17 cellular contexts compared by ENCODE assay signal in genomic region chr1:101282314-101283087, GRCh38. TPM values are rescaled to one million over a fixed set of nuclear protein-coding genes. Genes with fewer than 3 reads are reported as not detected.
DNase-seq lines count a peak whose midpoint lies in the region; ATAC-seq, FAIRE-seq and TF ChIP-seq lines count a peak whose summit lies in the region.
"Had no signal": no experiment of that assay in that cellular context is flagged by ENCODE, and none has a peak within 500 bp of the region (broad histone marks: within the 10 kb centered on the region; RNA-seq: fewer than 3 reads in every experiment).

No MANE protein-coding gene starts in this region.

- POLR2A ChIA-PET in HepG2 (lab: Yijun Ruan, JAX) (no interaction called here), PC-9 (lab: Charles Lee; ENCODE audit: unreplicated experiment) (no interaction called here)

- H4K20me1 ChIP-seq in HepG2 (ENCODE audit: insufficient read depth, low read length) (no peaks in the 10 kb centered on the region), PC-9 (ENCODE audit: insufficient read depth) (no peaks in the 10 kb centered on the region)

- H3K4me1 Mint-ChIP-seq in activated naive CD8-positive, alpha-beta T cell (ENCODE audit: low read depth) = peaks cover 94% of the 10 kb centered on the region

- H3K27me3 Mint-ChIP-seq in activated naive CD8-positive, alpha-beta T cell = no peaks in the 10 kb centered on the region
- H3K27me3 Mint-ChIP-seq: B cell had no signal

- BruUV-seq in HepG2 (replicated peaks; lab: Mats Ljungman, UMichigan) (no TSS peak), PC-9 (replicated peaks; lab: Mats Ljungman, UMichigan) (no TSS peak)

- TF ChIP-seq EP300 in HepG2 (IDR thresholded peaks at IDR 0.05; ENCODE audit: low read depth in 2 of 2, low read length in 2 of 2) = no peak
- no peak for TF ChIP-seq EP300 in HepG2 (CRISPR knock-in tag; IDR thresholded peaks at IDR 0.05; ENCODE audit: borderline replicate concordance)

- H3K79me2 ChIP-seq in HepG2 (ENCODE audit: insufficient read depth, low read length) = no peaks in the 10 kb centered on the region
- no peaks in the 10 kb centered on the region for H3K79me2 ChIP-seq in PC-9 (ENCODE audit: low read depth)

- H3K27me3 ChIP-seq in HepG2 (ENCODE audit: control insufficient read depth in 1 of 2, insufficient read depth in 2 of 2, low read length in 2 of 2) (no peaks in the 10 kb centered on the region; a peak in 1 of 5 replicates), right lobe of liver (no peaks in the 10 kb centered on the region), PC-9 (ENCODE audit: insufficient read depth, low read depth) (no peaks in the 10 kb centered on the region), uterus (no peaks in the 10 kb centered on the region)
- H3K27me3 ChIP-seq: ascending aorta, SJSA1 had no signal

- H2AFZ ChIP-seq in HepG2 (ENCODE audit: low read length) (no peak overlapping the region), PC-9 (no peak overlapping the region)

- H3K9me2 ChIP-seq in PC-9 (ENCODE audit: insufficient read depth) = no peaks in the 10 kb centered on the region

- H3K9ac ChIP-seq in HepG2 (ENCODE audit: insufficient read depth, low read depth, low read length) = no peak overlapping the region

- peak overlapping the region; percentile 55 for H3K4me2 ChIP-seq in HepG2 (ENCODE audit: low read depth, low read length)
- no peak overlapping the region for H3K4me2 ChIP-seq in PC-9

- H3K36me3 Mint-ChIP-seq in activated naive CD8-positive, alpha-beta T cell = peaks cover 5% of the 10 kb centered on the region

- no peak for TF ChIP-seq RAD21 in HepG2 (CRISPR knock-in tag; IDR thresholded peaks at IDR 0.05)

- intact Hi-C loops in HepG2 (cut with micrococcal nuclease; ENCODE audit: unreplicated experiment) = no loop called here
- intact Hi-C loops in right lobe of liver (cut with DNase I) = no loop called here
- intact Hi-C loops in PC-9 (cut with micrococcal nuclease; ENCODE audit: unreplicated experiment) = no loop called here
- intact Hi-C loops in uterus (cut with DNase I; ENCODE audit: low total_unique reads) = loop anchor here (10.0 kb wide), 1 partner anchor 348 kb away; no protein-coding TSS in a partner anchor

- no peak for FAIRE-seq in HepG2 (lab: Jason Lieb, UNC)
- FAIRE-seq: keratinocyte had no signal

- DNase-seq in HepG2 (ENCODE audit: low spot score) (no peak), right lobe of liver (no peak), fibroblast of pulmonary artery (ENCODE audit: low read depth) (peak; percentile 61), PC-9 (no peak), NCI-H187 (lab: John Stamatoyannopoulos, UW) (no peak), uterus (no peak)
- DNase-seq: activated CD8-positive, alpha-beta memory T cell treated with anti-CD3 and anti-CD28 coated beads, Interleukin-2, amount 10 ng/mL, durations not matched to agents 7 days and 5 days; effector CD4-positive, alpha-beta T cell; HCEC 1CT; posterior cingulate gyrus; tibial artery had no signal

- H3K9me3 ChIP-seq in HepG2 (ENCODE audit: low read length) (no peaks in the 10 kb centered on the region), right lobe of liver (no peaks in the 10 kb centered on the region), PC-9 (ENCODE audit: insufficient read depth, low read depth) (no peaks in the 10 kb centered on the region), uterus (no peaks in the 10 kb centered on the region)
- H3K9me3 ChIP-seq: ascending aorta, tibial artery had no signal

- H3K27ac ChIP-seq in HepG2 (ENCODE audit: extremely low read length, insufficient read depth, low read length) (no peak overlapping the region), right lobe of liver (no peak overlapping the region), PC-9 (no peak overlapping the region), uterus (no peak overlapping the region)
- H3K27ac ChIP-seq: ascending aorta, SJSA1, tibial artery had no signal

- no peaks in the 10 kb centered on the region for H3K9me3 Mint-ChIP-seq in activated naive CD8-positive, alpha-beta T cell (ENCODE audit: low read depth)

- peak overlapping the region; percentile 33 for H3K4me3 Mint-ChIP-seq in activated naive CD8-positive, alpha-beta T cell
- H3K4me3 Mint-ChIP-seq: activated CD8-positive, alpha-beta memory T cell treated with anti-CD3 and anti-CD28 coated beads, Interleukin-2, amount 10 ng/mL, durations not matched to agents 7 days and 5 days; B cell had no signal

- H3K4me1 ChIP-seq in HepG2 (ENCODE audit: insufficient read depth, low read length) = peaks cover 22% of the 10 kb centered on the region
- H3K4me1 ChIP-seq in right lobe of liver = no peaks in the 10 kb centered on the region
- H3K4me1 ChIP-seq in PC-9 (replicated peaks; ENCODE audit: insufficient read depth) = no peaks in the 10 kb centered on the region
- no peaks in the 10 kb centered on the region for H3K4me1 ChIP-seq in uterus
- H3K4me1 ChIP-seq: ascending aorta, SJSA1, tibial artery had no signal

- 26% methylated on average over 10 of the region's 10 CpGs for WGBS in HepG2 (ENCODE audit: low lambda C conversion rate)
- WGBS in right lobe of liver (ENCODE audit: insufficient coverage, low coverage, low lambda C conversion rate, missing lambda C conversion rate) = 73% methylated on average over 9 of the region's 10 CpGs

- no peak overlapping the region for H3K4me3 ChIP-seq in HepG2 (replicated peaks in 1 of 3; ENCODE audit: insufficient read depth in 1 of 3, low read depth in 2 of 3, low read length in 3 of 3)
- no peak overlapping the region for H3K4me3 ChIP-seq in right lobe of liver
- H3K4me3 ChIP-seq in fibroblast of pulmonary artery (replicated peaks; ENCODE audit: low read depth, low read length) = no peak overlapping the region
- H3K4me3 ChIP-seq in PC-9 = no peak overlapping the region
- H3K4me3 ChIP-seq in uterus = no peak overlapping the region
- H3K4me3 ChIP-seq: ascending aorta, SJSA1, tibial artery had no signal

- in situ Hi-C loops in HepG2 (cut with HindIII; ENCODE audit: extremely low pct_ligation_motif_present, low pct_unique_long_range_greater_than_20kb) = no loop called here

- TF ChIP-seq POLR2A in HepG2 (IDR thresholded peaks at IDR 0.05; ENCODE audit: insufficient read depth in 1 of 2, low read depth in 2 of 2, low read length in 2 of 2) (no peak), right lobe of liver (IDR thresholded peaks at IDR 0.05) (no peak), uterus (IDR thresholded peaks at IDR 0.05) (no peak)

- TF ChIP-seq CTCF in HepG2 (CRISPR knock-in tag; IDR thresholded peaks at IDR 0.05) (no peak), right lobe of liver (IDR thresholded peaks at IDR 0.05) (no peak), fibroblast of pulmonary artery (IDR thresholded peaks at IDR 0.05; ENCODE audit: low read length, missing control alignments) (no peak), PC-9 (conservative IDR thresholded peaks at IDR 0.05) (no peak), uterus (IDR thresholded peaks at IDR 0.05) (no peak)

- CTCF ChIA-PET in HepG2 (lab: Yijun Ruan, JAX; ENCODE audit: low intra/inter-chr PET ratio, low total read pairs) = no interaction called here
- CTCF ChIA-PET in PC-9 (lab: Charles Lee) = no interaction called here

- H3K36me3 ChIP-seq in HepG2 (replicated peaks in 1 of 2; ENCODE audit: control insufficient read depth in 1 of 2, insufficient read depth in 2 of 2, low read length in 2 of 2) (no peaks in the 10 kb centered on the region; a peak in 1 of 5 replicates), right lobe of liver (no peaks in the 10 kb centered on the region), PC-9 (ENCODE audit: low read depth) (no peaks in the 10 kb centered on the region), uterus (no peaks in the 10 kb centered on the region)
- H3K36me3 ChIP-seq: ascending aorta, SJSA1, tibial artery had no signal

- peak overlapping the region; percentile 19 for H3K27ac Mint-ChIP-seq in activated naive CD8-positive, alpha-beta T cell
- H3K27ac Mint-ChIP-seq: activated CD8-positive, alpha-beta memory T cell treated with anti-CD3 and anti-CD28 coated beads, Interleukin-2, amount 10 ng/mL, durations not matched to agents 7 days and 5 days had no signal

- peak; percentile 68 for ATAC-seq in HepG2
- no peak for ATAC-seq in right lobe of liver
- no peak for ATAC-seq in HG02840 (IDR thresholded peaks at IDR 0.05; ENCODE audit: low FRiP score, unreplicated experiment)
- ATAC-seq: activated CD8-positive, alpha-beta memory T cell treated with anti-CD3 and anti-CD28 coated beads, Interleukin-2, amount 10 ng/mL, durations not matched to agents 7 days and 5 days had no signal

- no peaks in the 10 kb centered on the region for H3F3A ChIP-seq in PC-9 (ENCODE audit: insufficient read depth, low read depth)

TF ChIP-seq in HepG2, 621 proteins besides CTCF, POLR2A, EP300 and RAD21:
- TF ChIP-seq ZNF850 (CRISPR knock-in tag; conservative IDR thresholded peaks at IDR 0.05) (no peak), CEBPB (IDR thresholded peaks at IDR 0.05; ENCODE audit: borderline replicate concordance, low read depth, low read length) (0 out of 2 replicates have a peak, but pooled peaks have one; percentile 27)

RNA-seq across cellular contexts. Expression of gene S1PR1, which starts 45.7 kb away (rescaled TPM):
- not detected in 2 replicates for total RNA-seq in HepG2 (2016; rRNA removed; fragmentation: Illumina TruSeq; extraction: Trizol)
- not detected in 2 replicates for total RNA-seq in HepG2 (2016; cell fraction: cytosol; rRNA removed; fragmentation: Illumina TruSeq; extraction: Trizol; ENCODE audit: low read depth)
- not detected in 2 replicates for total RNA-seq in HepG2 (2016; cell fraction: insoluble cytoplasmic fraction; rRNA removed; fragmentation: Illumina TruSeq; extraction: Trizol)
- total RNA-seq in HepG2 (2016; cell fraction: membrane; rRNA removed; fragmentation: Illumina TruSeq; extraction: Trizol) = not detected in 2 replicates
- total RNA-seq in HepG2 (2016; cell fraction: nucleus; rRNA removed; fragmentation: Illumina TruSeq; extraction: Trizol) = not detected in 2 replicates
- not detected in 2 replicates for polyA plus RNA-seq in HepG2 (2011; rRNA removed)
- not detected in 2 replicates for polyA plus RNA-seq in HepG2 (2011; cell fraction: cytosol; rRNA removed)
- not detected in 2 replicates for polyA plus RNA-seq in HepG2 (2011; cell fraction: nucleus; rRNA removed)
- not detected in 2 replicates for polyA plus RNA-seq in HepG2 (2012)
- not detected in 2 replicates for polyA plus RNA-seq in HepG2 (2016; cell fraction: cytosol; fragmentation: Illumina TruSeq; extraction: Trizol; ENCODE audit: low read depth)
- not detected in 2 replicates for polyA plus RNA-seq in HepG2 (2016; cell fraction: insoluble cytoplasmic fraction; fragmentation: Illumina TruSeq; extraction: Trizol; ENCODE audit: low read depth)
- polyA plus RNA-seq in HepG2 (2016; cell fraction: membrane; fragmentation: Illumina TruSeq; extraction: Trizol; ENCODE audit: low read depth) = not detected in 2 replicates
- not detected in 2 replicates for polyA plus RNA-seq in HepG2 (2016; cell fraction: nucleus; fragmentation: Illumina TruSeq; extraction: Trizol; ENCODE audit: insufficient read depth, low read depth)
- 0.33 TPM in 1 of 2 replicates, not detected in the other for polyA minus RNA-seq in HepG2 (2011; rRNA and poly(A)+ RNA removed; ENCODE audit: low replicate concordance)
- polyA minus RNA-seq in HepG2 (2011; cell fraction: cytosol; rRNA and poly(A)+ RNA removed) = not detected in 2 replicates
- polyA minus RNA-seq in HepG2 (2011; cell fraction: nucleus; rRNA and poly(A)+ RNA removed) = not detected in 2 replicates
- 10 to 100 TPM in 2 of 6 experiments, 1 to 10 TPM in 4; 9.0 to 14.8 (median 9.3) TPM for total RNA-seq in right lobe of liver
- total RNA-seq in PC-9 (2021) = 0.15 and 0.68 TPM in 2 replicates
- total RNA-seq in uterus = 10 to 100 TPM; 25.6 to 97.9 (median 64.2) TPM
